In genomic region chrX:18856645-18856997, GRCh38 we compare ENCODE assay signal across 21 cellular contexts.
"Had no signal": no experiment of that assay in that cellular context is flagged by ENCODE, and none has a peak within 500 bp of the region (broad histone marks: within the 10 kb centered on the region; RNA-seq: fewer than 3 reads in every experiment).

No MANE protein-coding gene starts in this region.

- H3K27me3 ChIP-seq: gastrocnemius medialis, heart right ventricle, stomach, vagina had no signal

- H3K4me1 ChIP-seq: gastrocnemius medialis, heart right ventricle, stomach, vagina had no signal

- DNase-seq: activated CD4-positive, alpha-beta memory T cell treated with anti-CD3 and anti-CD28 coated beads, Interleukin-2, amount 10 ng/mL, durations not matched to agents 7 days and 5 days; activated CD4-positive, alpha-beta T cell treated with anti-CD3 and anti-CD28 coated beads for 48 hours; activated CD4-positive, CD25-positive, alpha-beta regulatory T cell; activated CD8-positive, alpha-beta memory T cell treated with anti-CD3 and anti-CD28 coated beads, Interleukin-2, amount 10 ng/mL, durations not matched to agents 7 days and 5 days; activated naive CD4-positive, alpha-beta T cell; anterior cingulate cortex; cortex of kidney; gastrocnemius medialis; heart right ventricle; mesendoderm; nephron progenitor cell; nucleus accumbens; posterior cingulate gyrus; stimulated activated CD4-positive, alpha-beta T cell treated with anti-CD3 and anti-CD28 coated beads, Interleukin-4, amount 100 ng/mL, for 24 hours; stomach; T-helper 1 cell; T-helper 9 cell; trophoblast cell had no signal

- H3K27ac Mint-ChIP-seq: activated CD4-positive, alpha-beta memory T cell treated with anti-CD3 and anti-CD28 coated beads, Interleukin-2, amount 10 ng/mL, durations not matched to agents 7 days and 5 days; activated CD8-positive, alpha-beta memory T cell treated with anti-CD3 and anti-CD28 coated beads, Interleukin-2, amount 10 ng/mL, durations not matched to agents 7 days and 5 days; nephron progenitor cell; stimulated activated effector memory CD8-positive, alpha-beta T cell treated with anti-CD3 and anti-CD28 coated beads, Interleukin-12 subunit alpha, Interleukin-12 subunit beta, amount 100 ng/mL, for 72 hours had no signal

- H3K9me3 Mint-ChIP-seq: activated CD4-positive, alpha-beta memory T cell treated with anti-CD3 and anti-CD28 coated beads, Interleukin-2, amount 10 ng/mL, durations not matched to agents 7 days and 5 days; stimulated activated effector memory CD8-positive, alpha-beta T cell treated with anti-CD3 and anti-CD28 coated beads, Interleukin-12 subunit alpha, Interleukin-12 subunit beta, amount 100 ng/mL, for 72 hours had no signal

- ATAC-seq: activated CD8-positive, alpha-beta memory T cell treated with anti-CD3 and anti-CD28 coated beads, Interleukin-2, amount 10 ng/mL, durations not matched to agents 7 days and 5 days; gastrocnemius medialis; heart right ventricle had no signal

- H3K9me3 ChIP-seq: gastrocnemius medialis, stomach, vagina had no signal

- H3K4me3 ChIP-seq: gastrocnemius medialis, heart right ventricle, stomach, vagina had no signal

- H3K36me3 Mint-ChIP-seq: activated CD8-positive, alpha-beta memory T cell treated with anti-CD3 and anti-CD28 coated beads, Interleukin-2, amount 10 ng/mL, durations not matched to agents 7 days and 5 days; stimulated activated effector memory CD8-positive, alpha-beta T cell treated with anti-CD3 and anti-CD28 coated beads, Interleukin-12 subunit alpha, Interleukin-12 subunit beta, amount 100 ng/mL, for 72 hours had no signal

- FAIRE-seq: small intestine had no signal

- H3K36me3 ChIP-seq: gastrocnemius medialis, heart right ventricle, stomach, vagina had no signal

- H3K4me3 Mint-ChIP-seq: activated CD4-positive, alpha-beta memory T cell treated with anti-CD3 and anti-CD28 coated beads, Interleukin-2, amount 10 ng/mL, durations not matched to agents 7 days and 5 days; activated CD8-positive, alpha-beta memory T cell treated with anti-CD3 and anti-CD28 coated beads, Interleukin-2, amount 10 ng/mL, durations not matched to agents 7 days and 5 days; nephron progenitor cell; stimulated activated effector memory CD8-positive, alpha-beta T cell treated with anti-CD3 and anti-CD28 coated beads, Interleukin-12 subunit alpha, Interleukin-12 subunit beta, amount 100 ng/mL, for 72 hours had no signal

- H3K27me3 Mint-ChIP-seq: activated CD4-positive, alpha-beta memory T cell treated with anti-CD3 and anti-CD28 coated beads, Interleukin-2, amount 10 ng/mL, durations not matched to agents 7 days and 5 days; activated CD8-positive, alpha-beta memory T cell treated with anti-CD3 and anti-CD28 coated beads, Interleukin-2, amount 10 ng/mL, durations not matched to agents 7 days and 5 days had no signal

- H3K27ac ChIP-seq: gastrocnemius medialis, heart right ventricle, stomach, vagina had no signal
